In the genomic region with DNA sequence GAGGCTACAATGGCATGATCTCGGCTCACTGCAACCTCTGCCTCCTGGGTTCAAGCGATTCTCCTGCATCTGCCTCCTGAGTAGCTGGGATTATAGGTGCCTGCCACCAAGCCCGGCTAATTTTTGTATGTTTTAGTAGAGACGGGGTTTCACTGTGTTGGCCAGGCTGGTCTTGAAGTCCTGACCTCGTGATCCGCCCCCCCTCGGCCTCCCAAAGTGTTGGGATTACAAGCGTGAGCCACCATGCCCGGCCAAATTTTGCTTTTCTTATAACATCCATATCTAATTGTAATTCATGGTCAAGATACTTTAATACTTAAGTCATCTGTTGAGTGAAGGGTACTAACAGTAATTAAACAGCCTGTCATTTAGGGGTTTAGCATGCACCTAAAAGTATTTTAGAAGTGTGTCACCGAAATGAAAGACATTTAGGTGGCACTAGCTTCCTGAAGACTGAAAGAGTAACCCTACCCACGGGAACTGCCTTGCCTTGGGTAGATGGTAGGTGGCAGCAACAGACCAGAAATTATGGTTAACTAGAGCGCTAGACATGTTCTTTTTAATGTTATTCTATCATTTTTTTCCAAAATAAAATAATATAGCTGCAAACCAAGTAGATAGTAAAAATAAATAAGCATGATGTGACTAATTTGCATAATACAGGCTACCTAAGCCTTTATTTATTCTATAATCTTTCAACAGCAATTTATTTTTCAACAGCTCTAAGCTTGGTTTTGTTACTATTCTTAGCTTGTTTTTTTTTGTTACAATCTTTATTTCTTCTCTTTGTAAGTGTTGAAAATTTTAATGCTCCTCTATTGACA, we compare ENCODE assay signal across 8 cellular contexts. TPM values are rescaled to one million over a fixed set of nuclear protein-coding genes. Genes with fewer than 3 reads are reported as not detected.
A peak's percentile ranks its signal among the peaks of the same experiment; 100 is the strongest.
DNase-seq lines count a peak whose midpoint lies in the region; ATAC-seq and TF ChIP-seq lines count a peak whose summit lies in the region.

No MANE protein-coding gene starts in this region.

- H3K36me3 ChIP-seq in A673 (ENCODE audit: insufficient read depth, low read length, poor library complexity, severe bottlenecking) = no peaks in the 10 kb centered on the region
- H3K36me3 ChIP-seq in naive thymus-derived CD4-positive, alpha-beta T cell (ENCODE audit: control insufficient read depth in 2 of 3, insufficient read depth in 3 of 3, low read length in 3 of 3) = no peaks in the 10 kb centered on the region

- no peaks in the 10 kb centered on the region for H3K4me1 ChIP-seq in A673 (ENCODE audit: insufficient read depth, low read length, poor library complexity, severe bottlenecking)
- peaks cover 0 to 4% of the 10 kb centered on the region in 2 donors for H3K4me1 ChIP-seq in naive thymus-derived CD4-positive, alpha-beta T cell (ENCODE audit: control insufficient read depth in 2 of 2, insufficient read depth in 2 of 2, low read length in 2 of 2)

- no peaks in the 10 kb centered on the region for H3K36me3 Mint-ChIP-seq in activated CD4-positive, alpha-beta memory T cell treated with anti-CD3 and anti-CD28 coated beads for 36 hours
- H3K36me3 Mint-ChIP-seq in naive thymus-derived CD4-positive, alpha-beta T cell = no peaks in the 10 kb centered on the region

- peak; percentile 79 for TF ChIP-seq CTCF in A673 (conservative IDR thresholded peaks at IDR 0.05; ENCODE audit: low read depth, low read length)
- peak; percentile 66 for TF ChIP-seq CTCF in GM10248 (IDR thresholded peaks at IDR 0.05; ENCODE audit: control extremely low read depth, extremely low read depth, low read depth, missing control alignments)

- CTCF ChIA-PET in A673 (lab: Charles Lee) = interaction anchor here (0.6 to 2.4 kb wide), 15 partner anchors 9 to 1280 kb away, joined by 3 to 30 read pairs (median 4); no protein-coding TSS in a partner anchor
- CTCF ChIA-PET in GM10248 (lab: Yijun Ruan, JAX) = interaction anchor here (0.6 to 3.6 kb wide), 37 partner anchors 9 to 1113 kb away, joined by 3 to 29 read pairs (median 4); a partner anchor contains a TSS
- CTCF ChIA-PET in activated CD4-positive, alpha-beta memory T cell treated with anti-CD3 and anti-CD28 coated beads for 36 hours (lab: Charles Lee) = interaction anchor here (0.6 to 2.6 kb wide), 18 partner anchors 9 to 941 kb away, joined by 3 to 31 read pairs (median 4); a partner anchor contains a TSS
- CTCF ChIA-PET in naive thymus-derived CD4-positive, alpha-beta T cell (lab: Charles Lee) = interaction anchor here (0.6 to 2.8 kb wide), 12 partner anchors 9 to 1412 kb away, joined by 3 to 28 read pairs (median 4); no protein-coding TSS in a partner anchor

- no peak overlapping the region for H3K4me3 ChIP-seq in A673 (ENCODE audit: low read depth, low read length, poor library complexity, severe bottlenecking)
- no peak overlapping the region for H3K4me3 ChIP-seq in naive thymus-derived CD4-positive, alpha-beta T cell (ENCODE audit: low read length)

- DNase-seq in A673 (ENCODE audit: low spot score) (peak; percentile 73), GM10248 (ENCODE audit: extremely low spot score) (peak; percentile 42), NCI-H345 treated with DMSO at 0.1 percent for 48 hours (lab: John Stamatoyannopoulos, UW; ENCODE audit: unreplicated experiment) (peak; percentile 1), posterior vena cava (ENCODE audit: low spot score) (no peak)
- DNase-seq in activated CD4-positive, alpha-beta memory T cell treated with anti-CD3 and anti-CD28 coated beads for 36 hours = peak; percentile 58
- peak in 7 of 9 donors; percentile 39 to 68 (median 51) for DNase-seq in naive thymus-derived CD4-positive, alpha-beta T cell

- POLR2A ChIA-PET in A673 (lab: Charles Lee; ENCODE audit: low non-redundant PET) = no interaction called here
- POLR2A ChIA-PET in GM10248 (lab: Yijun Ruan, JAX) = no interaction called here
- POLR2A ChIA-PET in activated CD4-positive, alpha-beta memory T cell treated with anti-CD3 and anti-CD28 coated beads for 36 hours (lab: Charles Lee) = interaction anchor here (0.8 to 1.4 kb wide), 2 partner anchors 9 to 597 kb away, joined by 3 read pairs; no protein-coding TSS in a partner anchor
- POLR2A ChIA-PET in naive thymus-derived CD4-positive, alpha-beta T cell (lab: Charles Lee) = interaction anchor here (0.7 to 1.0 kb wide), 2 partner anchors 598 to 944 kb away, joined by 3 read pairs; no protein-coding TSS in a partner anchor

- H3K4me1 Mint-ChIP-seq in activated CD4-positive, alpha-beta memory T cell treated with anti-CD3 and anti-CD28 coated beads for 36 hours (ENCODE audit: low read depth) = peaks cover 5% of the 10 kb centered on the region
- H3K4me1 Mint-ChIP-seq in naive thymus-derived CD4-positive, alpha-beta T cell = peaks cover 0 to 12% (median 9%) of the 10 kb centered on the region in 7 donors

- no peak overlapping the region for H3K27ac Mint-ChIP-seq in activated CD4-positive, alpha-beta memory T cell treated with anti-CD3 and anti-CD28 coated beads for 36 hours
- H3K27ac Mint-ChIP-seq in naive thymus-derived CD4-positive, alpha-beta T cell = peak overlapping the region in 2 of 9 donors; percentile 20 to 31

- no peaks in the 10 kb centered on the region for H3K27me3 ChIP-seq in A673 (replicated peaks; ENCODE audit: insufficient read depth, low read depth, low read length, poor library complexity)
- H3K27me3 ChIP-seq in naive thymus-derived CD4-positive, alpha-beta T cell (ENCODE audit: control insufficient read depth in 2 of 2, insufficient read depth in 2 of 2, low read length in 2 of 2) = no peaks in the 10 kb centered on the region

- no peaks in the 10 kb centered on the region for H3K27me3 Mint-ChIP-seq in activated CD4-positive, alpha-beta memory T cell treated with anti-CD3 and anti-CD28 coated beads for 36 hours
- H3K27me3 Mint-ChIP-seq in naive thymus-derived CD4-positive, alpha-beta T cell = peaks cover 0 to 15% (median 0%) of the 10 kb centered on the region in 5 donors

- H3K27ac ChIP-seq in A673 (ENCODE audit: low read depth, low read length, poor library complexity, severe bottlenecking) = no peak overlapping the region
- no peak overlapping the region for H3K27ac ChIP-seq in naive thymus-derived CD4-positive, alpha-beta T cell (ENCODE audit: low read depth, low read length)

- ATAC-seq in HG02759 (IDR thresholded peaks at IDR 0.05; ENCODE audit: unreplicated experiment) (peak; percentile 67), esophagus mucosa (peak; percentile 47)
- peak; percentile 86 for ATAC-seq in naive thymus-derived CD4-positive, alpha-beta T cell

- intact Hi-C loops in A673 (cut with micrococcal nuclease; ENCODE audit: unreplicated experiment) = loop anchor here (1.0 to 5.0 kb wide), 2 partner anchors 597 to 730 kb away; no protein-coding TSS in a partner anchor
- intact Hi-C loops in activated CD4-positive, alpha-beta memory T cell treated with anti-CD3 and anti-CD28 coated beads for 36 hours (cut with micrococcal nuclease) = loop anchor here (1.0 to 5.0 kb wide), 4 partner anchors 395 to 731 kb away; no protein-coding TSS in a partner anchor
- intact Hi-C loops in naive thymus-derived CD4-positive, alpha-beta T cell (cut with micrococcal nuclease) = loop anchor here (1.0 to 5.0 kb wide), 7 partner anchors 396 to 1070 kb away; no protein-coding TSS in a partner anchor
- intact Hi-C loops in posterior vena cava (cut with DNase I) = no loop called here

- no peaks in the 10 kb centered on the region for H3K9me3 Mint-ChIP-seq in activated CD4-positive, alpha-beta memory T cell treated with anti-CD3 and anti-CD28 coated beads for 36 hours
- no peaks in the 10 kb centered on the region for H3K9me3 Mint-ChIP-seq in naive thymus-derived CD4-positive, alpha-beta T cell

- H3K4me3 Mint-ChIP-seq in activated CD4-positive, alpha-beta memory T cell treated with anti-CD3 and anti-CD28 coated beads for 36 hours = no peak overlapping the region
- peak overlapping the region in 1 of 10 donors; percentile 28 for H3K4me3 Mint-ChIP-seq in naive thymus-derived CD4-positive, alpha-beta T cell

- BruUV-seq in A673 (replicated peaks; lab: Mats Ljungman, UMichigan) = no TSS peak

- no peaks in the 10 kb centered on the region for H3K9me3 ChIP-seq in A673 (ENCODE audit: low read depth, low read length, poor library complexity, severe bottlenecking)
- H3K9me3 ChIP-seq in naive thymus-derived CD4-positive, alpha-beta T cell (ENCODE audit: control insufficient read depth in 2 of 3, low read length in 3 of 3) = no peaks in the 10 kb centered on the region

RNA-seq across cellular contexts. Expression of a gene that starts 8.6 kb away (rescaled TPM):
- total RNA-seq in A673 (2021) = 6.0 and 10.1 TPM in 2 replicates
- total RNA-seq in activated CD4-positive, alpha-beta memory T cell treated with anti-CD3 and anti-CD28 coated beads for 36 hours = 1 to 10 TPM; 5.6 to 6.4 TPM
- total RNA-seq in esophagus mucosa = 7.3 TPM
- total RNA-seq in naive thymus-derived CD4-positive, alpha-beta T cell = 10 to 100 TPM; 12.3 to 19.6 (median 15.6) TPM
- polyA plus RNA-seq in naive thymus-derived CD4-positive, alpha-beta T cell = 10 to 100 TPM; 11.2 to 23.0 TPM
- 10 to 100 TPM; 16.8 to 17.0 TPM for total RNA-seq in posterior vena cava

Comparison
In these comparisons a context has a peak if more than half of its experiments do, and no peak if none do; other contexts are left out.
1. POLR2A ChIA-PET loops: an anchor here in activated CD4-positive, alpha-beta memory T cell treated with anti-CD3 and anti-CD28 coated beads for 36 hours (0.8 to 1.4 kb wide) and naive thymus-derived CD4-positive, alpha-beta T cell (0.7 to 1.0 kb wide); none called in A673 and GM10248.
2. intact Hi-C loops: an anchor here in A673 (1.0 to 5.0 kb wide), activated CD4-positive, alpha-beta memory T cell treated with anti-CD3 and anti-CD28 coated beads for 36 hours (1.0 to 5.0 kb wide) and naive thymus-derived CD4-positive, alpha-beta T cell (1.0 to 5.0 kb wide); none called in posterior vena cava.